22 cellular contexts compared by ENCODE assay signal in genomic region chr2:52335727-52336126, GRCh38.
"Had no signal": no experiment of that assay in that cellular context is flagged by ENCODE, and none has a peak within 500 bp of the region (broad histone marks: within the 10 kb centered on the region; RNA-seq: fewer than 3 reads in every experiment).

No MANE protein-coding gene starts in this region.

- DNase-seq: activated B cell treated with CpG ODN at 0.5 μM for 24 hours; activated CD4-positive, alpha-beta T cell treated with anti-CD3 and anti-CD28 coated beads for 36 hours; activated CD4-positive, alpha-beta T cell treated with anti-CD3 and anti-CD28 coated beads, Interleukin-2, amount 50 U/mL, for 4 hours; activated CD8-positive, alpha-beta memory T cell treated with anti-CD3 and anti-CD28 coated beads for 24 hours; activated CD8-positive, alpha-beta memory T cell treated with anti-CD3 and anti-CD28 coated beads, Interleukin-2, amount 50 U/mL, for 4 hours; activated T-cell treated with anti-CD3 and anti-CD28 coated beads, Interleukin-2, amount 50 U/mL, for 24 hours; adrenal gland; brain microvascular endothelial cell; caudate nucleus; effector CD4-positive, alpha-beta T cell; foreskin melanocyte; left cardiac atrium; mucosa of descending colon; nephron progenitor cell; stimulated activated CD4-positive, alpha-beta T cell treated with anti-CD3 and anti-CD28 coated beads, Interleukin-2, amount 100 ng/mL, for 48 hours; stimulated activated naive CD4-positive, alpha-beta T cell; T-helper 1 cell had no signal

- H3K36me3 ChIP-seq: adrenal gland, ascending aorta, brain microvascular endothelial cell, thoracic aorta had no signal

- H3K27ac ChIP-seq: adrenal gland, ascending aorta, brain microvascular endothelial cell, parathyroid adenoma, thoracic aorta had no signal

- H3K4me3 ChIP-seq: adrenal gland, ascending aorta, mucosa of descending colon, thoracic aorta had no signal

- ATAC-seq: activated CD4-positive, alpha-beta T cell treated with anti-CD3 and anti-CD28 coated beads for 36 hours; activated naive CD4-positive, alpha-beta T cell treated with anti-CD3 and anti-CD28 coated beads, Interleukin-2, amount 50 U/mL, for 72 hours; activated T-helper 17 cell treated with anti-CD3 and anti-CD28 coated beads, Interleukin-2, amount 50 U/mL, for 72 hours; left cardiac atrium; mucosa of descending colon had no signal

- H2AFZ ChIP-seq: parathyroid adenoma had no signal

- H3K4me1 ChIP-seq: adrenal gland, ascending aorta, parathyroid adenoma had no signal

- H3K27me3 ChIP-seq: adrenal gland, ascending aorta, brain microvascular endothelial cell had no signal

- H3K9me3 ChIP-seq: adrenal gland, ascending aorta, mucosa of descending colon, thoracic aorta had no signal

- H3K79me2 ChIP-seq: parathyroid adenoma had no signal

- H3K9ac ChIP-seq: parathyroid adenoma had no signal
